8 cellular contexts compared by ENCODE assay signal in the genomic region with DNA sequence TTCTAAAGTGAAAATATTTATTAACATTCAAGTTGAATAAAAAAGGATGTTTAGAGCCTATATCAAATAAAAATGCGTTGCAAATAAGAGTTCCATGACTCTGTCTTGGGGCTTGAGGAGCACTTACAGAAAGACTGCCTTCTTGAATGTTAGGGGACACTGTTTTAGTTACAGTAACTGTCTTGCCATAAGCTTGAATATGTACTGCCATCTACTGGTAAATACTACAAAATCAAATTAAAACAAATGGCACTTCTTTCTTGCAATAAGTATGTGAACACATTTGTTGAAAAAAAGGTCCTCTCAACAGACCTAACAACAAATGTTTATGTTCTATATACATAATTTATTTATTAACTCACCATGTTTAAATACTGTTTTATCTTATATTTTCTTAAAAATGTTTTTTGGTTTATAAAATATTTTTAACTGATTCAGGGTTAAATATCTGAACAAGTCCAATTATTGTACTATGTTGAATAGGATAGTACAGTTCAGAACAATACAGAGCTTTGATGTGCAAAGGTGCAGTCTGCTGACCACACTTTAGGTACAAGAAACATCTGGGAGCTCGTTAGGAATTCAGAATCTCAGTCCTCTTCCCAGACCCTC.
A peak's percentile ranks its signal among the peaks of the same experiment; 100 is the strongest.
DNase-seq lines count a peak whose midpoint lies in the region; ATAC-seq, FAIRE-seq and TF ChIP-seq lines count a peak whose summit lies in the region.

No MANE protein-coding gene starts in this region.

- H3K4me1 ChIP-seq in BE2C, result no peaks in the 10 kb centered on the region
- H3K4me1 ChIP-seq in transverse colon, result no peaks in the 10 kb centered on the region

- FAIRE-seq in RCC 7860 (lab: Jason Lieb, UNC), result peak; percentile 87

- H3K27me3 ChIP-seq in BE2C (no peaks in the 10 kb centered on the region), transverse colon (no peaks in the 10 kb centered on the region), MG63 (no peaks in the 10 kb centered on the region)

- no peak for DNase-seq in BE2C
- DNase-seq in LHCN-M2 (ENCODE audit: low read depth), result peak; percentile 16
- DNase-seq in RCC 7860 (ENCODE audit: low spot score), result peak; percentile 66
- DNase-seq in fibroblast of villous mesenchyme (ENCODE audit: low read depth), result peak; percentile 26
- DNase-seq in transverse colon, result no peak
- DNase-seq in stimulated activated CD8-positive, alpha-beta memory T cell treated with anti-CD3 and anti-CD28 coated beads, Interleukin-4, amount 100 ng/mL, for 48 hours, result no peak
- DNase-seq in MG63, result no peak

- TF ChIP-seq POLR2A in transverse colon (IDR thresholded peaks at IDR 0.05), result no peak

- H3K4me3 ChIP-seq in BE2C (ENCODE audit: low read depth, low read length) (no peak overlapping the region), fibroblast of villous mesenchyme (ENCODE audit: low read depth, low read length) (no peak overlapping the region), transverse colon (no peak overlapping the region), MG63 (no peak overlapping the region)

- 7 to 10% methylated on average over 2 of the region's 2 CpGs for WGBS in transverse colon (ENCODE audit: low coverage in 1 of 2), 2 donors

- H3K9me3 ChIP-seq in BE2C (no peaks in the 10 kb centered on the region), transverse colon (no peaks in the 10 kb centered on the region), MG63 (no peaks in the 10 kb centered on the region)

- TF ChIP-seq EP300 in transverse colon (IDR thresholded peaks at IDR 0.05; ENCODE audit: low read depth), result no peak

- peak; percentile 35; the same call in 1 of the 2 replicates for TF ChIP-seq CTCF in BE2C (IDR thresholded peaks at IDR 0.05; ENCODE audit: low read depth, low read length)
- peak; percentile 27 for TF ChIP-seq CTCF in fibroblast of villous mesenchyme (IDR thresholded peaks at IDR 0.05; ENCODE audit: insufficient read depth, low read depth, low read length)
- peak in 4 of 5 experiments; percentile 23 to 40 (median 32) for TF ChIP-seq CTCF in transverse colon (IDR thresholded peaks at IDR 0.05)

- H3K36me3 ChIP-seq in BE2C, result no peaks in the 10 kb centered on the region
- H3K36me3 ChIP-seq in transverse colon, result no peaks in the 10 kb centered on the region
- H3K36me3 ChIP-seq in MG63, result no peaks in the 10 kb centered on the region

- peak; percentile 78 for ATAC-seq in GM18907 (IDR thresholded peaks at IDR 0.05; ENCODE audit: unreplicated experiment)

- intact Hi-C loops in transverse colon (cut with DNase I; ENCODE audit: low total_unique reads), result no loop called here

- no peak overlapping the region for H3K27ac ChIP-seq in transverse colon

- in situ Hi-C loops in transverse colon (cut with MboI; ENCODE audit: low pct_ligation_motif_present in 1 of 4, low pct_unique_long_range_greater_than_20kb in 1 of 4, low sequenced_read_pairs in 3 of 4), result no loop called here

Comparison
In these comparisons a context has a peak if more than half of its experiments do, and no peak if none do; other contexts are left out.
1. DNase-seq: peak in LHCN-M2 (single experiment), RCC 7860 (single experiment) and fibroblast of villous mesenchyme (single experiment); none in BE2C (single experiment), transverse colon (single experiment), stimulated activated CD8-positive, alpha-beta memory T cell treated with anti-CD3 and anti-CD28 coated beads, Interleukin-4, amount 100 ng/mL, for 48 hours (single experiment) and MG63 (single experiment).
2. Peak in every context shown above with its lines, with median percentiles within 50 percentile points of each other: CTCF ChIP-seq.